ENCODE assay signal across 35 cellular contexts in the genomic region with DNA sequence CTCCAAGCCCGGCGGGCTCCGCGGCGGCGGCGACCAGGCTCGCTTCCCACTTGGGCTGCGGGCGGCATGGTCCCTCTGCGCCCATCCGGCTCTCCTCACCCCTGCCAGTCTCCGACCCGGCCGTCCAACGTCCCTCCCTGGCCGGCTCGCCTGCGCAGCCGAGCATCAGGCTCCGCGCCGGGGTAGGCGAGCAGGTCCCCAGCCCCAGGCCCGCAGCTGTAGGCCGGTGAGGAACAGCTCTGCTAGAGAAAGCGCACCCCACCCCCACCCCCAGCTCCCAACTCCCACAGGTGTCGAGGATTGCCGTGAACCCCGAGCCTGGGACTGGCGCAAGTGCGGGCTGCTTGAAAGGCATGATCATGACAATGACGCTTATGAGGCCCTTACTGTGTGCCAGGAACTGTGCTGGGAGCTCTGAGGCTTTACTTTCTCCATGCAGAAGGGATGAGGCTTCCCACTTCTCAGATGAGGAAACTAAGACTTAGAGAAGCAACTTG. TPM values are rescaled to one million over a fixed set of nuclear protein-coding genes. Genes with fewer than 3 reads are reported as not detected.
A peak's percentile ranks its signal among the peaks of the same experiment; 100 is the strongest.
DNase-seq lines count a peak whose midpoint lies in the region; ATAC-seq and TF ChIP-seq lines count a peak whose summit lies in the region.
"Had no signal": no experiment of that assay in that cellular context is flagged by ENCODE, and none has a peak within 500 bp of the region (broad histone marks: within the 10 kb centered on the region; RNA-seq: fewer than 3 reads in every experiment).

No MANE protein-coding gene starts in this region.

- no peak overlapping the region for H3K27ac ChIP-seq in neuronal stem cell (replicated peaks; ENCODE audit: low read length)
- H3K27ac ChIP-seq: ascending aorta, C4-2B, cardiac muscle cell, colonic mucosa, right lobe of liver, SJCRH30 had no signal

- H4K91ac ChIP-seq in neuronal stem cell (ENCODE audit: low read depth, low read length, poor library complexity): no peak overlapping the region

- H3K18ac ChIP-seq in neuronal stem cell (ENCODE audit: low read length): peak overlapping the region; percentile 68

- H3K4me2 ChIP-seq in neuronal stem cell (ENCODE audit: insufficient read depth, low read length, poor library complexity, severe bottlenecking): no peak overlapping the region

- H3K36me3 Mint-ChIP-seq in WTC11: no peaks in the 10 kb centered on the region
- H3K36me3 Mint-ChIP-seq in activated T-helper 17 cell treated with anti-CD3 and anti-CD28 coated beads, Interleukin-2, amount 50 U/mL, for 72 hours (ENCODE audit: low read depth): no peaks in the 10 kb centered on the region
- H3K36me3 Mint-ChIP-seq: IgD-negative memory B cell, mesothelial cell of epicardium, type B pancreatic cell had no signal

- peak; percentile 16; the same call in 1 of the 2 replicates for ATAC-seq in WTC11
- ATAC-seq in activated T-helper 17 cell treated with anti-CD3 and anti-CD28 coated beads, Interleukin-2, amount 50 U/mL, for 72 hours (replicated peaks): no peak
- ATAC-seq: left cardiac atrium had no signal

- H3K4me1 ChIP-seq in ES-I3 (ENCODE audit: insufficient read depth, low read length) (no peaks in the 10 kb centered on the region), neuronal stem cell (ENCODE audit: control insufficient read depth in 2 of 2, insufficient read depth in 1 of 2, low read depth in 1 of 2, low read length in 2 of 2) (peaks cover 0 to 3% of the 10 kb centered on the region in 2 donors)
- H3K4me1 ChIP-seq: SJCRH30 had no signal

- H4K8ac ChIP-seq in neuronal stem cell (ENCODE audit: low read depth, low read length): no peak overlapping the region

- DNase-seq in WTC11 (ENCODE audit: low spot score) (no peak), islet precursor cell (peak; percentile 49), neuronal stem cell (ENCODE audit: low spot score) (no peak), DMS 273 treated with DMSO at 0.1 percent for 48 hours (lab: John Stamatoyannopoulos, UW) (no peak), DMS114 treated with DMSO at 0.1 percent for 48 hours (lab: John Stamatoyannopoulos, UW; ENCODE audit: unreplicated experiment) (no peak)
- DNase-seq in stimulated activated CD4-positive, alpha-beta T cell treated with anti-CD3 and anti-CD28 coated beads, Interleukin-4, amount 100 ng/mL, for 4 hours: no peak
- DNase-seq: activated CD4-positive, alpha-beta T cell treated with anti-CD3 and anti-CD28 coated beads, Interleukin-2, amount 10 ng/mL, durations not matched to agents 7 days and 5 days; activated gamma-delta T cell treated with Interleukin-2 at 50 U/mL for 16 hours; activated naive CD8-positive, alpha-beta T cell treated with anti-CD3 and anti-CD28 coated beads, Interleukin-2, amount 10 ng/mL, durations not matched to agents 7 days and 5 days; colonic mucosa; COR-L47; DMS79; effector memory CD4-positive, alpha-beta T cell; erythroblast; GDM1; left cardiac atrium; NCI-H1694; NCI-H446; NCI-H774; nucleus accumbens; right lobe of liver; SJCRH30; stimulated activated CD4-positive, alpha-beta T cell treated with anti-CD3 and anti-CD28 coated beads, Interleukin-4, amount 100 ng/mL, for 24 hours had no signal

- peak overlapping the region; percentile 33 for H3K4me3 Mint-ChIP-seq in WTC11
- no peak overlapping the region for H3K4me3 Mint-ChIP-seq in activated T-helper 17 cell treated with anti-CD3 and anti-CD28 coated beads, Interleukin-2, amount 50 U/mL, for 72 hours
- H3K4me3 Mint-ChIP-seq: activated CD4-positive, alpha-beta T cell treated with anti-CD3 and anti-CD28 coated beads, Interleukin-2, amount 10 ng/mL, durations not matched to agents 7 days and 5 days; activated naive CD8-positive, alpha-beta T cell treated with anti-CD3 and anti-CD28 coated beads, Interleukin-2, amount 10 ng/mL, durations not matched to agents 7 days and 5 days; IgD-negative memory B cell had no signal

- CTCF ChIA-PET in WTC11 (lab: Charles Lee): interaction anchor here (0.6 to 1.8 kb wide), 8 partner anchors 9 to 162 kb away, joined by 3 to 5 read pairs (median 3); no protein-coding TSS in a partner anchor

- H3K27ac Mint-ChIP-seq in WTC11: no peak overlapping the region
- H3K27ac Mint-ChIP-seq in activated T-helper 17 cell treated with anti-CD3 and anti-CD28 coated beads, Interleukin-2, amount 50 U/mL, for 72 hours: no peak overlapping the region
- H3K27ac Mint-ChIP-seq: activated CD4-positive, alpha-beta T cell treated with anti-CD3 and anti-CD28 coated beads, Interleukin-2, amount 10 ng/mL, durations not matched to agents 7 days and 5 days; activated naive CD8-positive, alpha-beta T cell treated with anti-CD3 and anti-CD28 coated beads, Interleukin-2, amount 10 ng/mL, durations not matched to agents 7 days and 5 days; IgD-negative memory B cell; mesothelial cell of epicardium; progenitor cell of endocrine pancreas; type B pancreatic cell had no signal

- H3K4me1 Mint-ChIP-seq in WTC11: peaks cover 16% of the 10 kb centered on the region
- H3K4me1 Mint-ChIP-seq in activated T-helper 17 cell treated with anti-CD3 and anti-CD28 coated beads, Interleukin-2, amount 50 U/mL, for 72 hours: peaks cover 7% of the 10 kb centered on the region

- H3K36me3 ChIP-seq in ES-I3 (ENCODE audit: insufficient read depth, low read length) (no peaks in the 10 kb centered on the region), neuronal stem cell (replicated peaks in 1 of 2; ENCODE audit: control insufficient read depth in 2 of 2, insufficient read depth in 2 of 2, low read length in 2 of 2) (no peaks in the 10 kb centered on the region)
- H3K36me3 ChIP-seq: ascending aorta, cardiac muscle cell, colonic mucosa, right lobe of liver, SJCRH30 had no signal

- H2BK12ac ChIP-seq in neuronal stem cell (ENCODE audit: low read length): no peak overlapping the region

- no peaks in the 10 kb centered on the region for H3K9me3 ChIP-seq in ES-I3 (ENCODE audit: control insufficient read depth, insufficient read depth, low read length)
- peaks cover 2 to 3% of the 10 kb centered on the region in 2 donors for H3K9me3 ChIP-seq in neuronal stem cell (replicated peaks in 1 of 2; ENCODE audit: control insufficient read depth in 2 of 2, insufficient read depth in 1 of 2, low read depth in 1 of 2, low read length in 2 of 2)
- H3K9me3 ChIP-seq: ascending aorta, colonic mucosa, right lobe of liver, SJCRH30 had no signal

- POLR2A ChIA-PET in WTC11 (lab: Charles Lee): interaction anchor here (0.5 kb wide), 1 partner anchor 68 kb away, joined by 3 read pairs; no protein-coding TSS in a partner anchor

- no peak overlapping the region for H2AFZ ChIP-seq in neuronal stem cell (ENCODE audit: low read length)

- no peak overlapping the region for H2BK15ac ChIP-seq in neuronal stem cell (ENCODE audit: low read length)

- no peak overlapping the region for H2BK5ac ChIP-seq in neuronal stem cell (ENCODE audit: low read length)

- H3K4ac ChIP-seq in neuronal stem cell (ENCODE audit: low read length): no peak overlapping the region

- H2BK120ac ChIP-seq in neuronal stem cell (ENCODE audit: low read depth, low read length): no peak overlapping the region

- TF ChIP-seq CTCF in WTC11 (IDR thresholded peaks at IDR 0.05): no peak

- no peaks in the 10 kb centered on the region for H3K79me1 ChIP-seq in neuronal stem cell (ENCODE audit: low read depth, low read length)

- peaks cover 21 to 94% (median 87%) of the 10 kb centered on the region in 3 experiments for H3K27me3 ChIP-seq in neuronal stem cell (ENCODE audit: control insufficient read depth in 3 of 3, insufficient read depth in 3 of 3, low read depth in 1 of 3, low read length in 3 of 3)
- H3K27me3 ChIP-seq: SJCRH30 had no signal

- H3K14ac ChIP-seq in neuronal stem cell (ENCODE audit: low read length): no peak overlapping the region

- H3K23ac ChIP-seq in neuronal stem cell (ENCODE audit: low read depth, low read length, poor library complexity): no peak overlapping the region

- H3K9ac ChIP-seq in ES-I3 (ENCODE audit: low read depth, low read length) (peak overlapping the region; percentile 19; the same call in 1 of the 2 replicates), neuronal stem cell (ENCODE audit: low read depth, low read length, poor library complexity) (no peak overlapping the region)

- peaks cover 99% of the 10 kb centered on the region for H3K27me3 Mint-ChIP-seq in WTC11 (ENCODE audit: low read depth)
- H3K27me3 Mint-ChIP-seq in activated T-helper 17 cell treated with anti-CD3 and anti-CD28 coated beads, Interleukin-2, amount 50 U/mL, for 72 hours: peaks cover 69% of the 10 kb centered on the region

- no peaks in the 10 kb centered on the region for H3K9me3 Mint-ChIP-seq in WTC11
- no peaks in the 10 kb centered on the region for H3K9me3 Mint-ChIP-seq in activated T-helper 17 cell treated with anti-CD3 and anti-CD28 coated beads, Interleukin-2, amount 50 U/mL, for 72 hours
- H3K9me3 Mint-ChIP-seq: activated CD4-positive, alpha-beta T cell treated with anti-CD3 and anti-CD28 coated beads, Interleukin-2, amount 10 ng/mL, durations not matched to agents 7 days and 5 days; activated naive CD8-positive, alpha-beta T cell treated with anti-CD3 and anti-CD28 coated beads, Interleukin-2, amount 10 ng/mL, durations not matched to agents 7 days and 5 days; mesothelial cell of epicardium; type B pancreatic cell had no signal

- WGBS in neuronal stem cell (ENCODE audit: extremely low coverage in 2 of 2, insufficient read length in 2 of 2, insufficient replicate concordance in 1 of 2), 2 donors: no CpG with 5 or more reads among the region's 33 CpGs

- H3K4me3 ChIP-seq in neuronal stem cell (ENCODE audit: low read length in 2 of 2): no peak overlapping the region
- H3K4me3 ChIP-seq: ascending aorta, cardiac muscle cell, colonic mucosa, right lobe of liver, SJCRH30 had no signal

- no peak overlapping the region for H2AK5ac ChIP-seq in neuronal stem cell (ENCODE audit: low read depth, low read length)

RNA-seq across cellular contexts. Expression of a gene that starts 20.8 kb away (rescaled TPM):
- total RNA-seq in WTC11 (2021): 0.09 to 0.21 TPM in 2 of 3 replicates, not detected in the other
- 0.17 TPM for polyA plus RNA-seq in neuronal stem cell (2013, experiment 1 of 2)
- 0.25 TPM for polyA plus RNA-seq in neuronal stem cell (2013, experiment 2 of 2)
- total RNA-seq in activated T-helper 17 cell treated with anti-CD3 and anti-CD28 coated beads, Interleukin-2, amount 50 U/mL, for 72 hours: under 1 TPM in 1 of 2 donors, not detected in 1; 0.16 TPM
- total RNA-seq: activated CD4-positive, alpha-beta T cell treated with anti-CD3 and anti-CD28 coated beads, Interleukin-2, amount 10 ng/mL, durations not matched to agents 7 days and 5 days; activated CD8-positive, alpha-beta memory T cell treated with anti-CD3 and anti-CD28 coated beads for 36 hours; activated naive CD8-positive, alpha-beta T cell treated with anti-CD3 and anti-CD28 coated beads, Interleukin-2, amount 10 ng/mL, durations not matched to agents 7 days and 5 days; ascending aorta; cardiac muscle cell; left cardiac atrium; mesothelial cell of epicardium; progenitor cell of endocrine pancreas; RPMI7951; subcutaneous adipose tissue had no signal
- polyA plus RNA-seq: cardiac muscle cell, IgD-negative memory B cell had no signal
